Comparison of ENCODE assay signal across 9 cellular contexts in the genomic region with DNA sequence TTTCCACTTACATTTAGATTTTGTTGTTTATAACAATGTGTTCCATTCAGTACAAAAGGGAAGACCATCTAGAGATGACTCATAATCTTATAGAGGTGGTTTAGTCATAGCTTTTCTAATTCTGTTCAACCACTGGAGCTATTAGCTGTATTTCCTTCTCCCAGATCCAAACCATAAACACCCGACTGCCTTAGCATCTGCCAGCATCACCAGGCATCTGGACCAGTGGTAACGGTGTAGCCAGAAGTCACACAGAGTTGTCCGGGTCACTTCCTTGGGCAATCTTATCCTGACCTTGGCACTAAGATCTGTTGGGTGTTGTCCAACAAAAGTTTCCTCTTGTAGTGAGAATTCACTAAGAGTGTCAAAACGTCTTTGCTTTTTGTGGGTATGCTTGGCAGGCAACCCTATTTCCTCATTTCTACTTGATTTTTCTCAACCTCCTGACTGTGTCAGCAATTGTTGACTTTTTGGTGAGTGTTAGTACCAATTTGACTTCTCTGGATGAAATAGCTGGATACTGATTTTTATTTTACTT.
DNase-seq lines count a peak whose midpoint lies in the region; ATAC-seq and TF ChIP-seq lines count a peak whose summit lies in the region.
"Had no signal": no experiment of that assay in that cellular context is flagged by ENCODE, and none has a peak within 500 bp of the region (broad histone marks: within the 10 kb centered on the region; RNA-seq: fewer than 3 reads in every experiment).

No MANE protein-coding gene starts in this region.

- TF ChIP-seq CTCF in left ventricle myocardium inferior (IDR thresholded peaks at IDR 0.05; ENCODE audit: borderline replicate concordance) (no peak), fibroblast of lung (conservative IDR thresholded peaks at IDR 0.05 in 1 of 2, IDR thresholded peaks at IDR 0.05 in 1 of 2; ENCODE audit: low read depth in 1 of 2, low read length in 2 of 2) (no peak), thyroid gland (IDR thresholded peaks at IDR 0.05) (no peak)

- no peak overlapping the region for H3K9ac ChIP-seq in fibroblast of lung (ENCODE audit: insufficient read depth, low read length)

- POLR2A ChIA-PET in T-cell (lab: Charles Lee): no interaction called here

- peak overlapping the region; percentile 82 to 92 for H3K27ac Mint-ChIP-seq in T-cell
- H3K27ac Mint-ChIP-seq: brain had no signal

- H3K36me3 ChIP-seq in left ventricle myocardium inferior (no peaks in the 10 kb centered on the region), fibroblast of lung (ENCODE audit: control insufficient read depth, insufficient read depth, low read length) (no peaks in the 10 kb centered on the region), thyroid gland (no peaks in the 10 kb centered on the region)

- H4K20me1 ChIP-seq in fibroblast of lung (ENCODE audit: control insufficient read depth, extremely low read depth, insufficient read depth, low read length): no peaks in the 10 kb centered on the region

- no peak overlapping the region for H3K4me2 ChIP-seq in fibroblast of lung (ENCODE audit: extremely low read depth, insufficient read depth, low read length)

- peaks cover 9 to 23% (median 14%) of the 10 kb centered on the region in 3 donors for H3K4me1 Mint-ChIP-seq in T-cell

- DNase-seq in Right ventricle myocardium superior: no peak
- DNase-seq in left ventricle myocardium inferior: no peak
- peak in 3 of 34 experiments; percentile 7 to 31 (median 20) for DNase-seq in T-cell
- DNase-seq in fibroblast of lung (ENCODE audit: low read depth in 2 of 2): peak; percentile 91 to 97
- peak; percentile 6 for DNase-seq in thyroid gland
- DNase-seq in NCI-H2196 treated with DMSO at 0.1 percent for 48 hours (lab: John Stamatoyannopoulos, UW; ENCODE audit: unreplicated experiment): no peak
- no peak for DNase-seq in NCI-H1436 (lab: John Stamatoyannopoulos, UW)
- no peak for DNase-seq in NCI-H2107 treated with DMSO at 0.1 percent for 48 hours (lab: John Stamatoyannopoulos, UW; ENCODE audit: unreplicated experiment)

- H3K4me3 Mint-ChIP-seq in T-cell: peak overlapping the region in 2 of 3 donors; percentile 5 to 53
- H3K4me3 Mint-ChIP-seq: brain had no signal

- H3K9me3 Mint-ChIP-seq in T-cell: peaks cover 0 to 2% (median 0%) of the 10 kb centered on the region in 3 donors

- H3K9me3 ChIP-seq in left ventricle myocardium inferior (replicated peaks) (no peaks in the 10 kb centered on the region), fibroblast of lung (ENCODE audit: control insufficient read depth, insufficient read depth, low read depth, low read length) (no peaks in the 10 kb centered on the region), thyroid gland (no peaks in the 10 kb centered on the region)

- H3K27me3 ChIP-seq in left ventricle myocardium inferior (ENCODE audit: low read depth) (no peaks in the 10 kb centered on the region), fibroblast of lung (ENCODE audit: control insufficient read depth, insufficient read depth, low read length) (no peaks in the 10 kb centered on the region), thyroid gland (no peaks in the 10 kb centered on the region)

- no peak overlapping the region for H3K4me3 ChIP-seq in left ventricle myocardium inferior
- H3K4me3 ChIP-seq in fibroblast of lung (replicated peaks in 1 of 4; ENCODE audit: control extremely low read depth in 1 of 4, insufficient read depth in 1 of 4, low read depth in 3 of 4, low read length in 4 of 4): no peak overlapping the region
- no peak overlapping the region for H3K4me3 ChIP-seq in thyroid gland (replicated peaks in 1 of 3)

- no peaks in the 10 kb centered on the region for H3K4me1 ChIP-seq in left ventricle myocardium inferior
- no peaks in the 10 kb centered on the region for H3K4me1 ChIP-seq in fibroblast of lung (ENCODE audit: control insufficient read depth, extremely low read depth, insufficient read depth, low read length)
- H3K4me1 ChIP-seq in thyroid gland: no peaks in the 10 kb centered on the region

- no peaks in the 10 kb centered on the region for H3K27me3 Mint-ChIP-seq in T-cell

- WGBS in thyroid gland, 2 donors: 46 to 48% methylated on average over 4 of the region's 4 CpGs

- CTCF ChIA-PET in T-cell (lab: Charles Lee): interaction anchor here in 1 of 2 donors (1.1 kb wide), 1 partner anchor 33 kb away, joined by 3 read pairs; no protein-coding TSS in a partner anchor

- H3K79me2 ChIP-seq in fibroblast of lung (ENCODE audit: control insufficient read depth, insufficient read depth, low read length): no peaks in the 10 kb centered on the region

- no peak overlapping the region for H3K27ac ChIP-seq in left ventricle myocardium inferior (replicated peaks)
- no peak overlapping the region for H3K27ac ChIP-seq in fibroblast of lung (ENCODE audit: insufficient read depth, low read length)
- H3K27ac ChIP-seq in thyroid gland: no peak overlapping the region

- ATAC-seq in Right ventricle myocardium superior (ENCODE audit: poor library complexity): peak; percentile 53
- ATAC-seq in T-cell (replicated peaks in 1 of 4): peak in 3 of 4 experiments; percentile 54 to 85 (median 80)

- intact Hi-C loops in Right ventricle myocardium superior (cut with DNase I) (no loop called here), left ventricle myocardium inferior (cut with micrococcal nuclease) (no loop called here), thyroid gland (cut with DNase I) (no loop called here)

- no peaks in the 10 kb centered on the region for H3K36me3 Mint-ChIP-seq in T-cell
- H3K36me3 Mint-ChIP-seq: brain had no signal

- no peak for TF ChIP-seq POLR2A in thyroid gland (IDR thresholded peaks at IDR 0.05)

- H2AFZ ChIP-seq in fibroblast of lung (ENCODE audit: low read length): no peak overlapping the region

Comparison
In these comparisons a context has a peak if more than half of its experiments do, and no peak if none do; other contexts are left out.
1. DNase-seq: peak in fibroblast of lung (2 of 2) and thyroid gland (2 of 2); none in Right ventricle myocardium superior (single experiment), left ventricle myocardium inferior (single experiment), NCI-H2196 treated with DMSO at 0.1 percent for 48 hours (single experiment), NCI-H1436 (single experiment) and NCI-H2107 treated with DMSO at 0.1 percent for 48 hours (single experiment).